8 cellular contexts compared by ENCODE assay signal in the genomic region with DNA sequence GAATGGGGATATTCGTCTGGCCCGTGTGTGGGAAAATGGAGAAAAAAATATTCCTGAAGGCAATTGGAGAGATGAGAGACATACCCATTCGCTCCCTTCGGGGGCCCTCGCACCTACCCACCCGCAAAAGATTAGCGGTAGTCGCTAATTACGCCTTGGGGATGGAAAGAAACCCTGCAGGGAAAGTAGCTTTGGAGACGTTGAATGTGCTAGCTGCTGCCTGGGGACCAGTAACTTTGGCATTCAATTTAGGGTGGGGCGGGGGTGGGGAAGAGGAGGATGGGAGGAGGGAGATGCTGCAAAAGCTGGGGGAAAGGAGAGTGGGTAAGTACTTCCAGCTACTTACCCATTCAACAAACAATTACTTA. TPM values are rescaled to one million over a fixed set of nuclear protein-coding genes. Genes with fewer than 3 reads are reported as not detected.
A peak's percentile ranks its signal among the peaks of the same experiment; 100 is the strongest.
DNase-seq lines count a peak whose midpoint lies in the region; ATAC-seq and TF ChIP-seq lines count a peak whose summit lies in the region.

No MANE protein-coding gene starts in this region.

- peak; percentile 30 for ATAC-seq in GM18498 (IDR thresholded peaks at IDR 0.05; ENCODE audit: unreplicated experiment)
- ATAC-seq in GM23338, result peak; percentile 39

- H3F3A ChIP-seq in GM23338 (replicated peaks; ENCODE audit: low read depth), result no peaks in the 10 kb centered on the region

- H3K9ac ChIP-seq in NT2/D1 (ENCODE audit: insufficient read length, low read depth) (peak overlapping the region; percentile 9), fibroblast of lung (ENCODE audit: insufficient read depth, low read length) (no peak overlapping the region), skeletal muscle satellite cell (ENCODE audit: low read depth, low read length) (peak overlapping the region; percentile 34)

- peaks cover 2% of the 10 kb centered on the region for H3K27me3 Mint-ChIP-seq in GM23338 (ENCODE audit: insufficient read depth, low read depth, poor library complexity)

- DNase-seq in GM23338 (ENCODE audit: low spot score) (peak; percentile 14), NT2/D1 (ENCODE audit: low read depth, low spot score) (no peak), fibroblast of lung (ENCODE audit: low read depth in 2 of 2) (no peak), SHP77 treated with DMSO at 0.1 percent for 48 hours (lab: John Stamatoyannopoulos, UW) (no peak), HPDE6-E6E7 (ENCODE audit: extremely low spot score) (no peak)
- DNase-seq in effector CD4-positive, alpha-beta T cell, result no peak

- H3K4me1 Mint-ChIP-seq in GM23338, result peaks cover 6% of the 10 kb centered on the region; the same call in 2 of the 3 replicates

- TF ChIP-seq CTCF in GM23338 (conservative IDR thresholded peaks at IDR 0.05; ENCODE audit: low read depth in 2 of 2), result no peak
- TF ChIP-seq CTCF in fibroblast of lung (conservative IDR thresholded peaks at IDR 0.05 in 1 of 2, IDR thresholded peaks at IDR 0.05 in 1 of 2; ENCODE audit: low read depth in 1 of 2, low read length in 2 of 2), result no peak

- H3K36me3 Mint-ChIP-seq in GM23338 (ENCODE audit: low read depth), result peaks cover 24% of the 10 kb centered on the region

- H3K36me3 ChIP-seq in GM23338 (ENCODE audit: insufficient read depth), result no peaks in the 10 kb centered on the region
- H3K36me3 ChIP-seq in NT2/D1 (ENCODE audit: insufficient read depth, insufficient read length, low read length), result peaks cover 2% of the 10 kb centered on the region
- H3K36me3 ChIP-seq in fibroblast of lung (ENCODE audit: control insufficient read depth, insufficient read depth, low read length), result no peaks in the 10 kb centered on the region
- H3K36me3 ChIP-seq in skeletal muscle satellite cell (ENCODE audit: insufficient read depth, low read length), result no peaks in the 10 kb centered on the region

- H3K27ac ChIP-seq in GM23338 (ENCODE audit: low read depth) (no peak overlapping the region), fibroblast of lung (ENCODE audit: insufficient read depth, low read length) (no peak overlapping the region)

- H3K4me3 ChIP-seq in GM23338 (peak overlapping the region; percentile 89), NT2/D1 (ENCODE audit: insufficient read length, low read depth) (peak overlapping the region; percentile 77), fibroblast of lung (replicated peaks in 1 of 4; ENCODE audit: control extremely low read depth in 1 of 4, insufficient read depth in 1 of 4, low read depth in 3 of 4, low read length in 4 of 4) (peak overlapping the region; percentile 59 to 89 (median 70)), skeletal muscle satellite cell (ENCODE audit: low read length) (peak overlapping the region; percentile 79)

- H3K4me2 ChIP-seq in GM23338, result peak overlapping the region; percentile 79
- peak overlapping the region; percentile 35 for H3K4me2 ChIP-seq in fibroblast of lung (ENCODE audit: extremely low read depth, insufficient read depth, low read length)
- H3K4me2 ChIP-seq in skeletal muscle satellite cell (ENCODE audit: low read length), result peak overlapping the region; percentile 83

- H3K79me2 ChIP-seq in GM23338 (replicated peaks; ENCODE audit: insufficient read depth) (peaks cover 36% of the 10 kb centered on the region), fibroblast of lung (ENCODE audit: control insufficient read depth, insufficient read depth, low read length) (no peaks in the 10 kb centered on the region)

- H2AFZ ChIP-seq in GM23338, result peak overlapping the region; percentile 88
- peak overlapping the region; percentile 65 for H2AFZ ChIP-seq in fibroblast of lung (ENCODE audit: low read length)

- H3K9me2 ChIP-seq in GM23338 (ENCODE audit: insufficient read depth), result no peaks in the 10 kb centered on the region

- H3K9me3 ChIP-seq in NT2/D1 (ENCODE audit: insufficient read depth, low read length) (peaks cover 9% of the 10 kb centered on the region), fibroblast of lung (ENCODE audit: control insufficient read depth, insufficient read depth, low read depth, low read length) (no peaks in the 10 kb centered on the region), skeletal muscle satellite cell (replicated peaks; ENCODE audit: low read length) (no peaks in the 10 kb centered on the region)

- H3K4me1 ChIP-seq in GM23338 (ENCODE audit: insufficient read depth) (no peaks in the 10 kb centered on the region), NT2/D1 (ENCODE audit: insufficient read depth, insufficient read length) (no peaks in the 10 kb centered on the region), fibroblast of lung (ENCODE audit: control insufficient read depth, extremely low read depth, insufficient read depth, low read length) (no peaks in the 10 kb centered on the region), skeletal muscle satellite cell (ENCODE audit: control insufficient read depth, insufficient read depth, low read length) (no peaks in the 10 kb centered on the region)

- H3K27me3 ChIP-seq in GM23338 (ENCODE audit: insufficient read depth), result no peaks in the 10 kb centered on the region
- H3K27me3 ChIP-seq in NT2/D1 (ENCODE audit: insufficient read depth, insufficient read length), result no peaks in the 10 kb centered on the region
- no peaks in the 10 kb centered on the region for H3K27me3 ChIP-seq in fibroblast of lung (ENCODE audit: control insufficient read depth, insufficient read depth, low read length)
- H3K27me3 ChIP-seq in skeletal muscle satellite cell (ENCODE audit: control insufficient read depth, insufficient read depth, low read length), result no peaks in the 10 kb centered on the region

- no peak overlapping the region for H3K27ac Mint-ChIP-seq in GM23338

- peaks cover 20% of the 10 kb centered on the region for H3K9me3 Mint-ChIP-seq in GM23338

- H4K20me1 ChIP-seq in GM23338 (replicated peaks; ENCODE audit: insufficient read depth) (no peaks in the 10 kb centered on the region), fibroblast of lung (ENCODE audit: control insufficient read depth, extremely low read depth, insufficient read depth, low read length) (no peaks in the 10 kb centered on the region)

- H3K4me3 Mint-ChIP-seq in GM23338, result peak overlapping the region; percentile 96

RNA-seq across cellular contexts. Expression of gene ZC4H2, which starts 0.4 kb away (rescaled TPM):
- total RNA-seq in GM23338 (2014; rRNA removed; shearing (Covaris generic)), result 20.5 and 28.3 TPM in 2 replicates
- 15.7 and 17.4 TPM in 2 replicates for polyA plus RNA-seq in GM23338 (2016; fragmentation: Nextera tagmentation; extraction: Ambion mirVana)
- 3.3 and 4.5 TPM in 2 replicates for total RNA-seq in fibroblast of lung
- 14.0 and 14.2 TPM in 2 replicates for polyA plus RNA-seq in fibroblast of lung
- 8.2 and 8.3 TPM in 2 replicates for polyA plus RNA-seq in fibroblast of lung (2012)
- polyA minus RNA-seq in fibroblast of lung (ENCODE audit: low replicate concordance), result 3.5 and 8.6 TPM in 2 replicates
- 5.2 and 7.4 TPM in 2 replicates for total RNA-seq in skeletal muscle satellite cell (2012; rRNA removed)

RNA-seq across cellular contexts. Expression of gene ZC3H12B, which starts 58.0 kb away (rescaled TPM):
- 1.1 and 1.2 TPM in 2 replicates for total RNA-seq in GM23338 (2014; rRNA removed; shearing (Covaris generic))
- polyA plus RNA-seq in GM23338 (2016; fragmentation: Nextera tagmentation; extraction: Ambion mirVana) (0.73 and 0.92 TPM in 2 replicates), fibroblast of lung (0.78 and 1.0 TPM in 2 replicates)
- 0.51 and 0.66 TPM in 2 replicates for total RNA-seq in fibroblast of lung
- 0.38 and 0.51 TPM in 2 replicates for polyA plus RNA-seq in fibroblast of lung (2012)
- polyA minus RNA-seq in fibroblast of lung (ENCODE audit: low replicate concordance), result 0.04 and 1.6 TPM in 2 replicates
- total RNA-seq in skeletal muscle satellite cell (2012; rRNA removed), result 0.22 and 0.25 TPM in 2 replicates
